ENCODE assay signal across 11 cellular contexts in genomic region chr17:82367724-82368524, GRCh38. TPM values are rescaled to one million over a fixed set of nuclear protein-coding genes. Genes with fewer than 3 reads are reported as not detected.
DNase-seq lines count a peak whose midpoint lies in the region; ATAC-seq and TF ChIP-seq lines count a peak whose summit lies in the region.
"Had no signal": no experiment of that assay in that cellular context is flagged by ENCODE, and none has a peak within 500 bp of the region (broad histone marks: within the 10 kb centered on the region; RNA-seq: fewer than 3 reads in every experiment).

No MANE protein-coding gene starts in this region.

- H3K27me3 ChIP-seq in neural progenitor cell = peaks cover 39% of the 10 kb centered on the region

- H3K4me3 ChIP-seq in neural progenitor cell = no peak overlapping the region
- H3K4me3 ChIP-seq: heart left ventricle had no signal

- peaks cover 43% of the 10 kb centered on the region for H3K4me1 Mint-ChIP-seq in neural progenitor cell
- H3K4me1 Mint-ChIP-seq in activated T-helper 2 cell treated with anti-CD3 and anti-CD28 coated beads, Interferon-gamma antibody, Interleukin-2, Interleukin-4, amounts not matched to agents 10 μg/mL and 5 μg/mL and 100 μg/mL, durations not matched to agents 14 hours and 24 hours and 36 hours (ENCODE audit: low read depth) = peaks cover 12% of the 10 kb centered on the region

- no peaks in the 10 kb centered on the region for H3K36me3 ChIP-seq in neural progenitor cell
- H3K36me3 ChIP-seq: heart left ventricle had no signal

- H3K36me3 Mint-ChIP-seq in neural progenitor cell = no peaks in the 10 kb centered on the region
- H3K36me3 Mint-ChIP-seq in activated T-helper 2 cell treated with anti-CD3 and anti-CD28 coated beads, Interferon-gamma antibody, Interleukin-2, Interleukin-4, amounts not matched to agents 10 μg/mL and 5 μg/mL and 100 μg/mL, durations not matched to agents 14 hours and 24 hours and 36 hours (ENCODE audit: low read depth) = no peaks in the 10 kb centered on the region

- no peaks in the 10 kb centered on the region for H3K79me2 ChIP-seq in neural progenitor cell (ENCODE audit: low read depth)

- peaks cover 25% of the 10 kb centered on the region for H3F3A ChIP-seq in neural progenitor cell (ENCODE audit: low read depth)

- peaks cover 3% of the 10 kb centered on the region for H3K9me3 Mint-ChIP-seq in neural progenitor cell
- H3K9me3 Mint-ChIP-seq in activated T-helper 2 cell treated with anti-CD3 and anti-CD28 coated beads, Interferon-gamma antibody, Interleukin-2, Interleukin-4, amounts not matched to agents 10 μg/mL and 5 μg/mL and 100 μg/mL, durations not matched to agents 14 hours and 24 hours and 36 hours = no peaks in the 10 kb centered on the region
- H3K9me3 Mint-ChIP-seq: activated naive CD8-positive, alpha-beta T cell treated with anti-CD3 and anti-CD28 coated beads, Interleukin-2, amount 10 ng/mL, durations not matched to agents 7 days and 5 days had no signal

- H4K20me1 ChIP-seq in neural progenitor cell (ENCODE audit: low read depth) = no peaks in the 10 kb centered on the region

- peaks cover 28% of the 10 kb centered on the region for H3K4me1 ChIP-seq in neural progenitor cell

- peak; percentile 60 for ATAC-seq in SK-N-SH treated with all-trans-retinoic acid at 6 μM for 48 hours
- ATAC-seq: heart left ventricle had no signal

- TF ChIP-seq CTCF in neural progenitor cell (IDR thresholded peaks at IDR 0.05) = no peak

- H3K9me3 ChIP-seq in neural progenitor cell (ENCODE audit: low read depth) = no peaks in the 10 kb centered on the region
- H3K9me3 ChIP-seq: heart left ventricle had no signal

- H3K27ac Mint-ChIP-seq in neural progenitor cell = peak overlapping the region; percentile 53
- H3K27ac Mint-ChIP-seq in activated T-helper 2 cell treated with anti-CD3 and anti-CD28 coated beads, Interferon-gamma antibody, Interleukin-2, Interleukin-4, amounts not matched to agents 10 μg/mL and 5 μg/mL and 100 μg/mL, durations not matched to agents 14 hours and 24 hours and 36 hours = no peak overlapping the region
- H3K27ac Mint-ChIP-seq: activated naive CD8-positive, alpha-beta T cell treated with anti-CD3 and anti-CD28 coated beads, Interleukin-2, amount 10 ng/mL, durations not matched to agents 7 days and 5 days had no signal

- H3K9ac ChIP-seq in neural progenitor cell = no peak overlapping the region

- H3K4me3 Mint-ChIP-seq in neural progenitor cell = no peak overlapping the region
- no peak overlapping the region for H3K4me3 Mint-ChIP-seq in activated T-helper 2 cell treated with anti-CD3 and anti-CD28 coated beads, Interferon-gamma antibody, Interleukin-2, Interleukin-4, amounts not matched to agents 10 μg/mL and 5 μg/mL and 100 μg/mL, durations not matched to agents 14 hours and 24 hours and 36 hours (ENCODE audit: low read depth)
- H3K4me3 Mint-ChIP-seq: activated naive CD8-positive, alpha-beta T cell treated with anti-CD3 and anti-CD28 coated beads, Interleukin-2, amount 10 ng/mL, durations not matched to agents 7 days and 5 days had no signal

- intact Hi-C loops in activated T-helper 2 cell treated with anti-CD3 and anti-CD28 coated beads, Interferon-gamma antibody, Interleukin-2, Interleukin-4, amounts not matched to agents 10 μg/mL and 5 μg/mL and 100 μg/mL, durations not matched to agents 14 hours and 24 hours and 36 hours (cut with micrococcal nuclease) = no loop called here

- H3K27me3 Mint-ChIP-seq in neural progenitor cell (ENCODE audit: insufficient read depth, low read depth) = peaks cover 5% of the 10 kb centered on the region
- peaks cover 38% of the 10 kb centered on the region for H3K27me3 Mint-ChIP-seq in activated T-helper 2 cell treated with anti-CD3 and anti-CD28 coated beads, Interferon-gamma antibody, Interleukin-2, Interleukin-4, amounts not matched to agents 10 μg/mL and 5 μg/mL and 100 μg/mL, durations not matched to agents 14 hours and 24 hours and 36 hours (ENCODE audit: low read depth)

- H3K27ac ChIP-seq in neural progenitor cell = no peak overlapping the region
- H3K27ac ChIP-seq: heart left ventricle had no signal

- no peak overlapping the region for H3K4me2 ChIP-seq in neural progenitor cell

- DNase-seq in SHP77 (lab: John Stamatoyannopoulos, UW) (peak; percentile 29 to 33), SHP77 treated with DMSO at 0.1 percent for 48 hours (lab: John Stamatoyannopoulos, UW) (no peak), MV-4-11 (lab: John Stamatoyannopoulos, UW) (peak; percentile 63), neural progenitor cell (ENCODE audit: low spot score) (no peak), C1 segment of cervical spinal cord (lab: John Stamatoyannopoulos, UW) (no peak)
- DNase-seq in activated CD8-positive, alpha-beta memory T cell treated with anti-CD3 and anti-CD28 coated beads for 24 hours = no peak
- DNase-seq in activated T-helper 2 cell treated with anti-CD3 and anti-CD28 coated beads, Interferon-gamma antibody, Interleukin-2, Interleukin-4, amounts not matched to agents 10 μg/mL and 5 μg/mL and 100 μg/mL, durations not matched to agents 14 hours and 24 hours and 36 hours (ENCODE audit: low spot score) = no peak
- DNase-seq: activated naive CD8-positive, alpha-beta T cell treated with anti-CD3 and anti-CD28 coated beads, Interleukin-2, amount 10 ng/mL, durations not matched to agents 7 days and 5 days; heart left ventricle; NCI-H345 had no signal

- H2AFZ ChIP-seq in neural progenitor cell (replicated peaks) = no peak overlapping the region

TF ChIP-seq in SK-N-SH treated with all-trans-retinoic acid at 6 μM for 48 hours, 23 proteins besides CTCF, POLR2A, EP300 and RAD21 (continues in another document):
- TF ChIP-seq TSHZ2 (CRISPR knock-in tag; IDR thresholded peaks at IDR 0.05) (no peak), ESRRG (CRISPR knock-in tag; IDR thresholded peaks at IDR 0.05) (no peak), PPARA (CRISPR knock-in tag; IDR thresholded peaks at IDR 0.05; ENCODE audit: borderline replicate concordance) (no peak), TCF4 (CRISPR knock-in tag; IDR thresholded peaks at IDR 0.05; ENCODE audit: borderline replicate concordance) (no peak), PATZ1 (CRISPR knock-in tag; IDR thresholded peaks at IDR 0.05; ENCODE audit: borderline replicate concordance) (no peak)

RNA-seq across cellular contexts. Expression of gene UTS2R, which starts 3.6 kb away (rescaled TPM):
- 0.46 TPM in 1 of 2 replicates, not detected in the other for total RNA-seq in neural progenitor cell (ENCODE audit: low replicate concordance)
- total RNA-seq in activated T-helper 2 cell treated with anti-CD3 and anti-CD28 coated beads, Interferon-gamma antibody, Interleukin-2, Interleukin-4, amounts not matched to agents 10 μg/mL and 5 μg/mL and 100 μg/mL, durations not matched to agents 14 hours and 24 hours and 36 hours = 0.18 TPM in 1 of 2 replicates, not detected in the other
- total RNA-seq: activated naive CD8-positive, alpha-beta T cell treated with anti-CD3 and anti-CD28 coated beads, Interleukin-2, amount 10 ng/mL, durations not matched to agents 7 days and 5 days had no signal

RNA-seq across cellular contexts. Expression of gene TEX19, which starts 8.9 kb away (rescaled TPM):
- 0.19 TPM in 1 of 2 replicates, not detected in the other for total RNA-seq in neural progenitor cell (ENCODE audit: low replicate concordance)
- total RNA-seq in activated T-helper 2 cell treated with anti-CD3 and anti-CD28 coated beads, Interferon-gamma antibody, Interleukin-2, Interleukin-4, amounts not matched to agents 10 μg/mL and 5 μg/mL and 100 μg/mL, durations not matched to agents 14 hours and 24 hours and 36 hours = not detected in 2 replicates
- total RNA-seq: activated naive CD8-positive, alpha-beta T cell treated with anti-CD3 and anti-CD28 coated beads, Interleukin-2, amount 10 ng/mL, durations not matched to agents 7 days and 5 days; heart left ventricle had no signal

RNA-seq across cellular contexts. Expression of gene SECTM1, which starts 34.4 kb away (rescaled TPM):
- total RNA-seq in neural progenitor cell (ENCODE audit: low replicate concordance) = 0.12 TPM in 1 of 2 replicates, not detected in the other
- 2.7 and 3.7 TPM in 2 replicates for total RNA-seq in activated T-helper 2 cell treated with anti-CD3 and anti-CD28 coated beads, Interferon-gamma antibody, Interleukin-2, Interleukin-4, amounts not matched to agents 10 μg/mL and 5 μg/mL and 100 μg/mL, durations not matched to agents 14 hours and 24 hours and 36 hours

RNA-seq across cellular contexts. Expression of gene HEXD, which starts 50.2 kb away (rescaled TPM):
- total RNA-seq in neural progenitor cell (ENCODE audit: low replicate concordance) = 22.3 and 41.8 TPM in 2 replicates
- total RNA-seq in activated T-helper 2 cell treated with anti-CD3 and anti-CD28 coated beads, Interferon-gamma antibody, Interleukin-2, Interleukin-4, amounts not matched to agents 10 μg/mL and 5 μg/mL and 100 μg/mL, durations not matched to agents 14 hours and 24 hours and 36 hours = 36.6 and 36.7 TPM in 2 replicates

RNA-seq across cellular contexts. Expression of gene OGFOD3, which starts 50.5 kb away (rescaled TPM):
- total RNA-seq in neural progenitor cell (ENCODE audit: low replicate concordance) = 26.8 and 34.2 TPM in 2 replicates
- total RNA-seq in activated T-helper 2 cell treated with anti-CD3 and anti-CD28 coated beads, Interferon-gamma antibody, Interleukin-2, Interleukin-4, amounts not matched to agents 10 μg/mL and 5 μg/mL and 100 μg/mL, durations not matched to agents 14 hours and 24 hours and 36 hours = 29.1 and 30.5 TPM in 2 replicates

Comparison
In these comparisons a context has a peak if more than half of its experiments do, and no peak if none do; other contexts are left out.
1. DNase-seq: peak in SHP77 (2 of 2) and MV-4-11 (single experiment); none in SHP77 treated with DMSO at 0.1 percent for 48 hours (single experiment), neural progenitor cell (single experiment), activated CD8-positive, alpha-beta memory T cell treated with anti-CD3 and anti-CD28 coated beads for 24 hours (single experiment), C1 segment of cervical spinal cord (0 of 14) and activated T-helper 2 cell treated with anti-CD3 and anti-CD28 coated beads, Interferon-gamma antibody, Interleukin-2, Interleukin-4, amounts not matched to agents 10 μg/mL and 5 μg/mL and 100 μg/mL, durations not matched to agents 14 hours and 24 hours and 36 hours (single experiment).